1 cellular context compared by ENCODE assay signal in genomic region chr1:25875154-25875855, GRCh38.
TF ChIP-seq lines count a peak whose summit lies in the region.

PAQR7 (minus strand) TSS chr1:25875708; CDS start chr1:25863839, 11,869 bp downstream.

TF ChIP-seq in K562, 482 proteins besides CTCF, POLR2A, EP300 and RAD21 (continued from another document and continues in another):
- TF ChIP-seq ZNF589 (CRISPR knock-in tag; IDR thresholded peaks at IDR 0.05; ENCODE audit: low read depth) (peak; percentile 90), NBN (IDR thresholded peaks at IDR 0.05; ENCODE audit: low read depth) (peak; percentile 58), ETV6 (IDR thresholded peaks at IDR 0.05; ENCODE audit: borderline replicate concordance in 1 of 2, low read depth in 2 of 2, low read length in 1 of 2) (no peak), ETV6 (CRISPR knock-in tag; IDR thresholded peaks at IDR 0.05; ENCODE audit: borderline replicate concordance) (peak; percentile 93; the same call in 1 of the 2 replicates), ZNF445 (CRISPR knock-in tag; IDR thresholded peaks at IDR 0.05; ENCODE audit: low read depth) (no peak), HMGN3 (IDR thresholded peaks at IDR 0.05; ENCODE audit: borderline replicate concordance, extremely low read depth, insufficient read length, low read depth, low read length) (peak; percentile 92), DNMT1 (IDR thresholded peaks at IDR 0.05) (no peak), ZBTB9 (CRISPR knock-in tag; IDR thresholded peaks at IDR 0.05) (peak; percentile 89; the same call in 1 of the 2 replicates), E2F3 (CRISPR knock-in tag; IDR thresholded peaks at IDR 0.05) (peak; percentile 89), ZBTB8A (IDR thresholded peaks at IDR 0.05; ENCODE audit: partially characterized antibody) (no peak), ZNF584 (CRISPR knock-in tag; IDR thresholded peaks at IDR 0.05; ENCODE audit: low read depth) (0 out of 2 replicates have a peak, but pooled peaks have one; percentile 32), CXXC5 (CRISPR knock-in tag; IDR thresholded peaks at IDR 0.05) (peak; percentile 98), MLLT1 (IDR thresholded peaks at IDR 0.05) (peak in 1 of 2 experiments; percentile 64; a peak in 2 of 4 replicates), ETV1 (tag; conservative IDR thresholded peaks at IDR 0.05; ENCODE audit: low read depth) (peak; percentile 16; the same call in 1 of the 2 replicates), ZFP91 (CRISPR knock-in tag; IDR thresholded peaks at IDR 0.05) (no peak; the same call in 1 of the 2 replicates), RHOXF2B (CRISPR knock-in tag; conservative IDR thresholded peaks at IDR 0.05) (no peak), HBP1 (CRISPR knock-in tag; IDR thresholded peaks at IDR 0.05) (no peak), ZBTB33 (CRISPR knock-in tag; IDR thresholded peaks at IDR 0.05) (peak; percentile 81), POLR2AphosphoS5 (IDR thresholded peaks at IDR 0.05; ENCODE audit: control insufficient read depth, insufficient read depth, low read depth, low read length) (peak; percentile 30; the same call in 1 of the 2 replicates), RBFOX2 (IDR thresholded peaks at IDR 0.05; ENCODE audit: low read depth, low read length) (peak; percentile 87), FIP1L1 (IDR thresholded peaks at IDR 0.05; ENCODE audit: low read depth, low read length, poor library complexity, severe bottlenecking) (peak; percentile 38), FOXA3 (CRISPR knock-in tag; conservative IDR thresholded peaks at IDR 0.05 in 1 of 2, IDR thresholded peaks at IDR 0.05 in 1 of 2) (peak in 1 of 2 experiments; percentile 85; a peak in 2 of 4 replicates), FOXP4 (CRISPR knock-in tag; IDR thresholded peaks at IDR 0.05; ENCODE audit: borderline replicate concordance) (peak; percentile 97; the same call in 1 of the 2 replicates), POU5F1 (IDR thresholded peaks at IDR 0.05; ENCODE audit: borderline replicate concordance, low read depth, low read length, partially characterized antibody) (peak; percentile 5), PCBP1 (IDR thresholded peaks at IDR 0.05; ENCODE audit: low read depth, low read length, poor library complexity, severe bottlenecking) (peak; percentile 48), ZNF263 (CRISPR knock-in tag; IDR thresholded peaks at IDR 0.05; ENCODE audit: borderline replicate concordance) (peak; percentile 99), ZNF146 (CRISPR knock-in tag; IDR thresholded peaks at IDR 0.05; ENCODE audit: unreplicated experiment) (no peak), AFF1 (IDR thresholded peaks at IDR 0.05; ENCODE audit: low read depth in 1 of 2, partially characterized antibody in 2 of 2) (no peak), CREM (IDR thresholded peaks at IDR 0.05; ENCODE audit: low read depth) (peak; percentile 82), CEBPZ (IDR thresholded peaks at IDR 0.05; ENCODE audit: borderline replicate concordance, low read depth, low read length) (no peak), CHAMP1 (IDR thresholded peaks at IDR 0.05) (no peak), ZNF324 (CRISPR knock-in tag; IDR thresholded peaks at IDR 0.05) (no peak), YY1 (IDR thresholded peaks at IDR 0.05; ENCODE audit: borderline replicate concordance in 1 of 3, control insufficient read depth in 1 of 3, extremely low read depth in 1 of 3, insufficient read depth in 3 of 3, insufficient read length in 1 of 3, insufficient replicate concordance in 2 of 3, low read depth in 1 of 3, low read length in 2 of 3) (peak in 2 of 3 experiments; percentile 33 to 57)
